10 cellular contexts compared by ENCODE assay signal in genomic region chr5:56686337-56687198, GRCh38.
DNase-seq lines count a peak whose midpoint lies in the region; ATAC-seq and TF ChIP-seq lines count a peak whose summit lies in the region.
"Had no signal": no experiment of that assay in that cellular context is flagged by ENCODE, and none has a peak within 500 bp of the region (broad histone marks: within the 10 kb centered on the region; RNA-seq: fewer than 3 reads in every experiment).

No MANE protein-coding gene starts in this region.

- H3K27ac Mint-ChIP-seq in naive B cell, result peak overlapping the region; percentile 95 to 99 (median 97)
- no peak overlapping the region for H3K27ac Mint-ChIP-seq in activated T-helper 1 cell treated with anti-CD3 and anti-CD28 coated beads, Interleukin-12 subunit alpha, Interleukin-12 subunit beta, Interleukin-2, Interleukin-4 antibody, amounts not matched to agents 30 ng/mL and 10 ng/mL and 1 ng/mL, durations not matched to agents 14 hours and 24 hours and 36 hours

- DNase-seq in Karpas-422, result peak; percentile 75
- peak; percentile 79 for DNase-seq in naive B cell
- no peak for DNase-seq in activated T-helper 1 cell treated with anti-CD3 and anti-CD28 coated beads, Interleukin-12 subunit alpha, Interleukin-12 subunit beta, Interleukin-2, Interleukin-4 antibody, amounts not matched to agents 30 ng/mL and 10 ng/mL and 1 ng/mL, durations not matched to agents 14 hours and 24 hours and 36 hours (ENCODE audit: low spot score)
- DNase-seq in G401 (ENCODE audit: low spot score), result no peak
- DNase-seq in DMS53 (lab: John Stamatoyannopoulos, UW), result no peak
- no peak for DNase-seq in PC-3
- DNase-seq: activated effector memory CD4-positive, alpha-beta T cell treated with anti-CD3 and anti-CD28 coated beads, Interleukin-2, amount 50 U/mL, for 16 hours had no signal

- intact Hi-C loops in activated T-helper 1 cell treated with anti-CD3 and anti-CD28 coated beads, Interleukin-12 subunit alpha, Interleukin-12 subunit beta, Interleukin-2, Interleukin-4 antibody, amounts not matched to agents 30 ng/mL and 10 ng/mL and 1 ng/mL, durations not matched to agents 14 hours and 24 hours and 36 hours (cut with micrococcal nuclease), result no loop called here
- intact Hi-C loops in PC-3 (cut with micrococcal nuclease), result no loop called here

- peak overlapping the region; percentile 27; the same call in 1 of the 2 replicates for H3K4me3 ChIP-seq in Karpas-422 (ENCODE audit: low read length)
- no peak overlapping the region for H3K4me3 ChIP-seq in PC-3 (ENCODE audit: low read length)
- H3K4me3 ChIP-seq: skin epidermis had no signal

- ATAC-seq in GM18868 (IDR thresholded peaks at IDR 0.05; ENCODE audit: unreplicated experiment) (peak; percentile 73), HG02588 (IDR thresholded peaks at IDR 0.05; ENCODE audit: unreplicated experiment) (peak; percentile 71), naive B cell (ENCODE audit: low read depth in 2 of 2) (peak; percentile 77), PC-3 (no peak)

- no peaks in the 10 kb centered on the region for H4K20me1 ChIP-seq in Karpas-422 (ENCODE audit: insufficient read depth, low read depth, low read length)
- no peaks in the 10 kb centered on the region for H4K20me1 ChIP-seq in PC-3 (ENCODE audit: low read length)

- POLR2A ChIA-PET in PC-3 (lab: Charles Lee; ENCODE audit: unreplicated experiment), result no interaction called here

- H3K79me2 ChIP-seq in Karpas-422 (ENCODE audit: low read length) (no peaks in the 10 kb centered on the region), PC-3 (ENCODE audit: low read length) (no peaks in the 10 kb centered on the region)

- no peaks in the 10 kb centered on the region for H3K27me3 Mint-ChIP-seq in naive B cell
- H3K27me3 Mint-ChIP-seq in activated T-helper 1 cell treated with anti-CD3 and anti-CD28 coated beads, Interleukin-12 subunit alpha, Interleukin-12 subunit beta, Interleukin-2, Interleukin-4 antibody, amounts not matched to agents 30 ng/mL and 10 ng/mL and 1 ng/mL, durations not matched to agents 14 hours and 24 hours and 36 hours (ENCODE audit: insufficient read depth), result peaks cover 3% of the 10 kb centered on the region

- H3K27ac ChIP-seq in Karpas-422 (ENCODE audit: low read length) (peak overlapping the region; percentile 36), PC-3 (ENCODE audit: low read length) (no peak overlapping the region)

- H3K9me3 Mint-ChIP-seq in naive B cell, result peaks cover 0 to 5% (median 1%) of the 10 kb centered on the region in 7 donors
- no peaks in the 10 kb centered on the region for H3K9me3 Mint-ChIP-seq in activated T-helper 1 cell treated with anti-CD3 and anti-CD28 coated beads, Interleukin-12 subunit alpha, Interleukin-12 subunit beta, Interleukin-2, Interleukin-4 antibody, amounts not matched to agents 30 ng/mL and 10 ng/mL and 1 ng/mL, durations not matched to agents 14 hours and 24 hours and 36 hours

- H3K4me1 Mint-ChIP-seq in naive B cell, result peaks cover 69 to 96% (median 78%) of the 10 kb centered on the region in 3 donors
- H3K4me1 Mint-ChIP-seq in activated T-helper 1 cell treated with anti-CD3 and anti-CD28 coated beads, Interleukin-12 subunit alpha, Interleukin-12 subunit beta, Interleukin-2, Interleukin-4 antibody, amounts not matched to agents 30 ng/mL and 10 ng/mL and 1 ng/mL, durations not matched to agents 14 hours and 24 hours and 36 hours (ENCODE audit: low read depth), result peaks cover 50% of the 10 kb centered on the region

- no TSS peak for BruUV-seq in PC-3 (replicated peaks; lab: Mats Ljungman, UMichigan)

- H3F3A ChIP-seq in PC-3 (ENCODE audit: low read length, unreplicated experiment), result no peaks in the 10 kb centered on the region

- peaks cover 43% of the 10 kb centered on the region for H3K4me1 ChIP-seq in Karpas-422 (ENCODE audit: low read length)
- no peaks in the 10 kb centered on the region for H3K4me1 ChIP-seq in PC-3 (ENCODE audit: insufficient read depth, low read length)

- H3K9me2 ChIP-seq in Karpas-422 (replicated peaks; ENCODE audit: insufficient read depth, low read length), result no peaks in the 10 kb centered on the region
- H3K9me2 ChIP-seq in PC-3 (replicated peaks; ENCODE audit: low read length), result no peaks in the 10 kb centered on the region

- peak overlapping the region; percentile 39 for H3K9ac ChIP-seq in Karpas-422 (ENCODE audit: low read length)
- no peak overlapping the region for H3K9ac ChIP-seq in PC-3 (ENCODE audit: low read length)

- CTCF ChIA-PET in PC-3 (lab: Charles Lee), result no interaction called here

- H2AFZ ChIP-seq in Karpas-422 (ENCODE audit: low read length), result peak overlapping the region; percentile 32; the same call in 1 of the 2 replicates
- no peak overlapping the region for H2AFZ ChIP-seq in PC-3 (ENCODE audit: low read length)

- H3K4me2 ChIP-seq in Karpas-422 (ENCODE audit: low read depth, low read length, poor library complexity, severe bottlenecking) (peak overlapping the region; percentile 57), PC-3 (ENCODE audit: low read length) (no peak overlapping the region)

- H3K36me3 Mint-ChIP-seq in naive B cell, result no peaks in the 10 kb centered on the region
- H3K36me3 Mint-ChIP-seq in activated T-helper 1 cell treated with anti-CD3 and anti-CD28 coated beads, Interleukin-12 subunit alpha, Interleukin-12 subunit beta, Interleukin-2, Interleukin-4 antibody, amounts not matched to agents 30 ng/mL and 10 ng/mL and 1 ng/mL, durations not matched to agents 14 hours and 24 hours and 36 hours (ENCODE audit: low read depth), result peaks cover 8% of the 10 kb centered on the region

- H3K27me3 ChIP-seq in Karpas-422 (ENCODE audit: low read length) (no peaks in the 10 kb centered on the region), PC-3 (ENCODE audit: low read length) (no peaks in the 10 kb centered on the region)

- in situ Hi-C loops in G401 (cut with HindIII; ENCODE audit: low sequenced_read_pairs), result no loop called here

- TF ChIP-seq CTCF in PC-3 (conservative IDR thresholded peaks at IDR 0.05; ENCODE audit: low read depth, low read length), result no peak

- 0 out of 2 replicates have a peak, but pooled peaks cover 4% of the 10 kb centered on the region for H3K36me3 ChIP-seq in Karpas-422 (ENCODE audit: insufficient read depth, low read length)
- no peaks in the 10 kb centered on the region for H3K36me3 ChIP-seq in PC-3 (ENCODE audit: low read depth, low read length)

- H3K9me3 ChIP-seq in Karpas-422 (ENCODE audit: low read length) (no peaks in the 10 kb centered on the region), PC-3 (ENCODE audit: low read length) (no peaks in the 10 kb centered on the region)

- peak overlapping the region; percentile 49 to 88 (median 68) for H3K4me3 Mint-ChIP-seq in naive B cell
- no peak overlapping the region for H3K4me3 Mint-ChIP-seq in activated T-helper 1 cell treated with anti-CD3 and anti-CD28 coated beads, Interleukin-12 subunit alpha, Interleukin-12 subunit beta, Interleukin-2, Interleukin-4 antibody, amounts not matched to agents 30 ng/mL and 10 ng/mL and 1 ng/mL, durations not matched to agents 14 hours and 24 hours and 36 hours

Comparison
In these comparisons a context has a peak if more than half of its experiments do, and no peak if none do; other contexts are left out.
1. DNase-seq: peak in Karpas-422 (single experiment) and naive B cell (single experiment); none in activated T-helper 1 cell treated with anti-CD3 and anti-CD28 coated beads, Interleukin-12 subunit alpha, Interleukin-12 subunit beta, Interleukin-2, Interleukin-4 antibody, amounts not matched to agents 30 ng/mL and 10 ng/mL and 1 ng/mL, durations not matched to agents 14 hours and 24 hours and 36 hours (single experiment), G401 (single experiment), DMS53 (single experiment) and PC-3 (single experiment).